1 cellular context compared by ENCODE assay signal in genomic region chr17:66547170-66547865, GRCh38.
TF ChIP-seq lines count a peak whose summit lies in the region.

No MANE protein-coding gene starts in this region.

TF ChIP-seq in GM23338, 12 proteins besides CTCF, POLR2A, EP300 and RAD21 (continued from another document):
- TF ChIP-seq, protein P1, sequence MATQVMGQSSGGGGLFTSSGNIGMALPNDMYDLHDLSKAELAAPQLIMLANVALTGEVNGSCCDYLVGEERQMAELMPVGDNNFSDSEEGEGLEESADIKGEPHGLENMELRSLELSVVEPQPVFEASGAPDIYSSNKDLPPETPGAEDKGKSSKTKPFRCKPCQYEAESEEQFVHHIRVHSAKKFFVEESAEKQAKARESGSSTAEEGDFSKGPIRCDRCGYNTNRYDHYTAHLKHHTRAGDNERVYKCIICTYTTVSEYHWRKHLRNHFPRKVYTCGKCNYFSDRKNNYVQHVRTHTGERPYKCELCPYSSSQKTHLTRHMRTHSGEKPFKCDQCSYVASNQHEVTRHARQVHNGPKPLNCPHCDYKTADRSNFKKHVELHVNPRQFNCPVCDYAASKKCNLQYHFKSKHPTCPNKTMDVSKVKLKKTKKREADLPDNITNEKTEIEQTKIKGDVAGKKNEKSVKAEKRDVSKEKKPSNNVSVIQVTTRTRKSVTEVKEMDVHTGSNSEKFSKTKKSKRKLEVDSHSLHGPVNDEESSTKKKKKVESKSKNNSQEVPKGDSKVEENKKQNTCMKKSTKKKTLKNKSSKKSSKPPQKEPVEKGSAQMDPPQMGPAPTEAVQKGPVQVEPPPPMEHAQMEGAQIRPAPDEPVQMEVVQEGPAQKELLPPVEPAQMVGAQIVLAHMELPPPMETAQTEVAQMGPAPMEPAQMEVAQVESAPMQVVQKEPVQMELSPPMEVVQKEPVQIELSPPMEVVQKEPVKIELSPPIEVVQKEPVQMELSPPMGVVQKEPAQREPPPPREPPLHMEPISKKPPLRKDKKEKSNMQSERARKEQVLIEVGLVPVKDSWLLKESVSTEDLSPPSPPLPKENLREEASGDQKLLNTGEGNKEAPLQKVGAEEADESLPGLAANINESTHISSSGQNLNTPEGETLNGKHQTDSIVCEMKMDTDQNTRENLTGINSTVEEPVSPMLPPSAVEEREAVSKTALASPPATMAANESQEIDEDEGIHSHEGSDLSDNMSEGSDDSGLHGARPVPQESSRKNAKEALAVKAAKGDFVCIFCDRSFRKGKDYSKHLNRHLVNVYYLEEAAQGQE (IDR thresholded peaks at IDR 0.05; ENCODE audit: unreplicated experiment): no peak
- TF ChIP-seq ZNF114 (CRISPR knock-in tag; IDR thresholded peaks at IDR 0.05) (no peak), POLR2AphosphoS5 (IDR thresholded peaks at IDR 0.05; ENCODE audit: low read depth) (no peak), ZNF331 (CRISPR knock-in tag; IDR thresholded peaks at IDR 0.05; ENCODE audit: low read depth) (no peak), CREB1 (CRISPR knock-in tag; IDR thresholded peaks at IDR 0.05; ENCODE audit: low read depth) (no peak), EZH2phosphoT487 (IDR thresholded peaks at IDR 0.05; ENCODE audit: unreplicated experiment) (no peak), STAT1 (IDR thresholded peaks at IDR 0.05; ENCODE audit: unreplicated experiment) (no peak)
